2 cellular contexts compared by ENCODE assay signal in the genomic region with DNA sequence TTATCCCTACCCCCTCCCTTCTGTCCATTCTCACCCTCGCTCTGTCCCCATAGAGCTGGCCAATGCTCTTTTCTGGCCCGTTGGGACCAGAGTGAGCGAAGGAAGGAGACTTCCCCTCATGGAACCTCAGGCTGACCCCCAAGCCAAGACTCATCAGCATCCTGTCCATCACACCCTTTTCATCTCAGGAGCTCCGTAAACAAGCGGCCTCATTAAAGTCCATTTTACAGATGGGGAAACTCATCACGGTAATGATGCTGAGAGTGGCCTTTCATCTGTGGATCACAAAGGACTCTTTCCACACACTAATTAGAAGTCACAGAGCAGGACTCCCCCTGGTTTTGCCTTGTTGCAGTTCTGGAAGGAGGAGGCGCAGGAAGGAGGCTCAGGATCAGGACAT.
TF ChIP-seq lines count a peak whose summit lies in the region.

No MANE protein-coding gene starts in this region.

TF ChIP-seq in GM23338, 12 proteins besides CTCF, POLR2A, EP300 and RAD21:
- TF ChIP-seq, protein P1, sequence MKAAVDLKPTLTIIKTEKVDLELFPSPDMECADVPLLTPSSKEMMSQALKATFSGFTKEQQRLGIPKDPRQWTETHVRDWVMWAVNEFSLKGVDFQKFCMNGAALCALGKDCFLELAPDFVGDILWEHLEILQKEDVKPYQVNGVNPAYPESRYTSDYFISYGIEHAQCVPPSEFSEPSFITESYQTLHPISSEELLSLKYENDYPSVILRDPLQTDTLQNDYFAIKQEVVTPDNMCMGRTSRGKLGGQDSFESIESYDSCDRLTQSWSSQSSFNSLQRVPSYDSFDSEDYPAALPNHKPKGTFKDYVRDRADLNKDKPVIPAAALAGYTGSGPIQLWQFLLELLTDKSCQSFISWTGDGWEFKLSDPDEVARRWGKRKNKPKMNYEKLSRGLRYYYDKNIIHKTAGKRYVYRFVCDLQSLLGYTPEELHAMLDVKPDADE (IDR thresholded peaks at IDR 0.05), result no peak
- no peak for TF ChIP-seq NANOG (IDR thresholded peaks at IDR 0.05; ENCODE audit: borderline replicate concordance)
- no peak for TF ChIP-seq JUNB (IDR thresholded peaks at IDR 0.05; ENCODE audit: unreplicated experiment)
- no peak for TF ChIP-seq ZNF331 (CRISPR knock-in tag; IDR thresholded peaks at IDR 0.05; ENCODE audit: low read depth)
- TF ChIP-seq, protein P2, sequence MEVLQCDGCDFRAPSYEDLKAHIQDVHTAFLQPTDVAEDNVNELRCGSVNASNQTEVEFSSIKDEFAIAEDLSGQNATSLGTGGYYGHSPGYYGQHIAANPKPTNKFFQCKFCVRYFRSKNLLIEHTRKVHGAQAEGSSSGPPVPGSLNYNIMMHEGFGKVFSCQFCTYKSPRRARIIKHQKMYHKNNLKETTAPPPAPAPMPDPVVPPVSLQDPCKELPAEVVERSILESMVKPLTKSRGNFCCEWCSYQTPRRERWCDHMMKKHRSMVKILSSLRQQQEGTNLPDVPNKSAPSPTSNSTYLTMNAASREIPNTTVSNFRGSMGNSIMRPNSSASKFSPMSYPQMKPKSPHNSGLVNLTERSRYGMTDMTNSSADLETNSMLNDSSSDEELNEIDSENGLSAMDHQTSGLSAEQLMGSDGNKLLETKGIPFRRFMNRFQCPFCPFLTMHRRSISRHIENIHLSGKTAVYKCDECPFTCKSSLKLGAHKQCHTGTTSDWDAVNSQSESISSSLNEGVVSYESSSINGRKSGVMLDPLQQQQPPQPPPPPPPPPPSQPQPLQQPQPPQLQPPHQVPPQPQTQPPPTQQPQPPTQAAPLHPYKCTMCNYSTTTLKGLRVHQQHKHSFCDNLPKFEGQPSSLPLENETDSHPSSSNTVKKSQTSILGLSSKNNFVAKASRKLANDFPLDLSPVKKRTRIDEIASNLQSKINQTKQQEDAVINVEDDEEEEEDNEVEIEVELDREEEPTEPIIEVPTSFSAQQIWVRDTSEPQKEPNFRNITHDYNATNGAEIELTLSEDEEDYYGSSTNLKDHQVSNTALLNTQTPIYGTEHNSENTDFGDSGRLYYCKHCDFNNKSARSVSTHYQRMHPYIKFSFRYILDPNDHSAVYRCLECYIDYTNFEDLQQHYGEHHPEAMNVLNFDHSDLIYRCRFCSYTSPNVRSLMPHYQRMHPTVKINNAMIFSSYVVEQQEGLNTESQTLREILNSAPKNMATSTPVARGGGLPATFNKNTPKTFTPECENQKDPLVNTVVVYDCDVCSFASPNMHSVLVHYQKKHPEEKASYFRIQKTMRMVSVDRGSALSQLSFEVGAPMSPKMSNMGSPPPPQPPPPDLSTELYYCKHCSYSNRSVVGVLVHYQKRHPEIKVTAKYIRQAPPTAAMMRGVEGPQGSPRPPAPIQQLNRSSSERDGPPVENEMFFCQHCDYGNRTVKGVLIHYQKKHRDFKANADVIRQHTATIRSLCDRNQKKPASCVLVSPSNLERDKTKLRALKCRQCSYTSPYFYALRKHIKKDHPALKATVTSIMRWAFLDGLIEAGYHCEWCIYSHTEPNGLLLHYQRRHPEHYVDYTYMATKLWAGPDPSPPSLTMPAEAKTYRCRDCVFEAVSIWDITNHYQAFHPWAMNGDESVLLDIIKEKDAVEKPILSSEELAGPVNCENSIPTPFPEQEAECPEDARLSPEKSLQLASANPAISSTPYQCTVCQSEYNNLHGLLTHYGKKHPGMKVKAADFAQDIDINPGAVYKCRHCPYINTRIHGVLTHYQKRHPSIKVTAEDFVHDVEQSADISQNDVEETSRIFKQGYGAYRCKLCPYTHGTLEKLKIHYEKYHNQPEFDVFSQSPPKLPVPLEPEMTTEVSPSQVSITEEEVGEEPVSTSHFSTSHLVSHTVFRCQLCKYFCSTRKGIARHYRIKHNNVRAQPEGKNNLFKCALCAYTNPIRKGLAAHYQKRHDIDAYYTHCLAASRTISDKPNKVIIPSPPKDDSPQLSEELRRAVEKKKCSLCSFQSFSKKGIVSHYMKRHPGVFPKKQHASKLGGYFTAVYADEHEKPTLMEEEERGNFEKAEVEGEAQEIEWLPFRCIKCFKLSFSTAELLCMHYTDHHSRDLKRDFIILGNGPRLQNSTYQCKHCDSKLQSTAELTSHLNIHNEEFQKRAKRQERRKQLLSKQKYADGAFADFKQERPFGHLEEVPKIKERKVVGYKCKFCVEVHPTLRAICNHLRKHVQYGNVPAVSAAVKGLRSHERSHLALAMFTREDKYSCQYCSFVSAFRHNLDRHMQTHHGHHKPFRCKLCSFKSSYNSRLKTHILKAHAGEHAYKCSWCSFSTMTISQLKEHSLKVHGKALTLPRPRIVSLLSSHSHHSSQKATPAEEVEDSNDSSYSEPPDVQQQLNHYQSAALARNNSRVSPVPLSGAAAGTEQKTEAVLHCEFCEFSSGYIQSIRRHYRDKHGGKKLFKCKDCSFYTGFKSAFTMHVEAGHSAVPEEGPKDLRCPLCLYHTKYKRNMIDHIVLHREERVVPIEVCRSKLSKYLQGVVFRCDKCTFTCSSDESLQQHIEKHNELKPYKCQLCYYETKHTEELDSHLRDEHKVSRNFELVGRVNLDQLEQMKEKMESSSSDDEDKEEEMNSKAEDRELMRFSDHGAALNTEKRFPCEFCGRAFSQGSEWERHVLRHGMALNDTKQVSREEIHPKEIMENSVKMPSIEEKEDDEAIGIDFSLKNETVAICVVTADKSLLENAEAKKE (CRISPR knock-in tag; IDR thresholded peaks at IDR 0.05), result no peak
- TF ChIP-seq, protein P3, sequence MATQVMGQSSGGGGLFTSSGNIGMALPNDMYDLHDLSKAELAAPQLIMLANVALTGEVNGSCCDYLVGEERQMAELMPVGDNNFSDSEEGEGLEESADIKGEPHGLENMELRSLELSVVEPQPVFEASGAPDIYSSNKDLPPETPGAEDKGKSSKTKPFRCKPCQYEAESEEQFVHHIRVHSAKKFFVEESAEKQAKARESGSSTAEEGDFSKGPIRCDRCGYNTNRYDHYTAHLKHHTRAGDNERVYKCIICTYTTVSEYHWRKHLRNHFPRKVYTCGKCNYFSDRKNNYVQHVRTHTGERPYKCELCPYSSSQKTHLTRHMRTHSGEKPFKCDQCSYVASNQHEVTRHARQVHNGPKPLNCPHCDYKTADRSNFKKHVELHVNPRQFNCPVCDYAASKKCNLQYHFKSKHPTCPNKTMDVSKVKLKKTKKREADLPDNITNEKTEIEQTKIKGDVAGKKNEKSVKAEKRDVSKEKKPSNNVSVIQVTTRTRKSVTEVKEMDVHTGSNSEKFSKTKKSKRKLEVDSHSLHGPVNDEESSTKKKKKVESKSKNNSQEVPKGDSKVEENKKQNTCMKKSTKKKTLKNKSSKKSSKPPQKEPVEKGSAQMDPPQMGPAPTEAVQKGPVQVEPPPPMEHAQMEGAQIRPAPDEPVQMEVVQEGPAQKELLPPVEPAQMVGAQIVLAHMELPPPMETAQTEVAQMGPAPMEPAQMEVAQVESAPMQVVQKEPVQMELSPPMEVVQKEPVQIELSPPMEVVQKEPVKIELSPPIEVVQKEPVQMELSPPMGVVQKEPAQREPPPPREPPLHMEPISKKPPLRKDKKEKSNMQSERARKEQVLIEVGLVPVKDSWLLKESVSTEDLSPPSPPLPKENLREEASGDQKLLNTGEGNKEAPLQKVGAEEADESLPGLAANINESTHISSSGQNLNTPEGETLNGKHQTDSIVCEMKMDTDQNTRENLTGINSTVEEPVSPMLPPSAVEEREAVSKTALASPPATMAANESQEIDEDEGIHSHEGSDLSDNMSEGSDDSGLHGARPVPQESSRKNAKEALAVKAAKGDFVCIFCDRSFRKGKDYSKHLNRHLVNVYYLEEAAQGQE (IDR thresholded peaks at IDR 0.05; ENCODE audit: unreplicated experiment), result no peak
- TF ChIP-seq POLR2AphosphoS5 (IDR thresholded peaks at IDR 0.05; ENCODE audit: low read depth), result no peak
- no peak for TF ChIP-seq ZNF114 (CRISPR knock-in tag; IDR thresholded peaks at IDR 0.05)
- no peak for TF ChIP-seq STAT1 (IDR thresholded peaks at IDR 0.05; ENCODE audit: unreplicated experiment)

TF ChIP-seq in H1, 55 proteins besides CTCF, POLR2A, EP300 and RAD21:
- TF ChIP-seq SIN3A (conservative IDR thresholded peaks at IDR 0.05 in 1 of 2, IDR thresholded peaks at IDR 0.05 in 1 of 2; ENCODE audit: low read depth in 1 of 2, low read length in 2 of 2) (no peak), ZNF274 (IDR thresholded peaks at IDR 0.05; ENCODE audit: borderline replicate concordance, extremely low read depth, low read length) (no peak), YY1 (IDR thresholded peaks at IDR 0.05; ENCODE audit: low read depth, low read length) (no peak), KDM5A (IDR thresholded peaks at IDR 0.05; ENCODE audit: low read length) (no peak), HDAC6 (IDR thresholded peaks at IDR 0.05; ENCODE audit: low read depth, low read length) (no peak), RFX5 (IDR thresholded peaks at IDR 0.05; ENCODE audit: borderline replicate concordance, low read depth, low read length) (no peak), CEBPB (IDR thresholded peaks at IDR 0.05; ENCODE audit: low read depth, low read length) (no peak), NANOG (IDR thresholded peaks at IDR 0.05; ENCODE audit: insufficient read depth, low read depth, low read length, poor library complexity, severe bottlenecking) (no peak), PHF8 (conservative IDR thresholded peaks at IDR 0.05; ENCODE audit: low read depth, low read length) (no peak), CHD2 (IDR thresholded peaks at IDR 0.05; ENCODE audit: low read length) (no peak), RNF2 (IDR thresholded peaks at IDR 0.05; ENCODE audit: borderline replicate concordance, low read depth, low read length, missing control alignments, poor library complexity, severe bottlenecking) (no peak), JUND (IDR thresholded peaks at IDR 0.05; ENCODE audit: low read length) (no peak), RBBP5 (IDR thresholded peaks at IDR 0.05; ENCODE audit: borderline replicate concordance, low read depth, low read length) (no peak), ASH2L (IDR thresholded peaks at IDR 0.05; ENCODE audit: low read length) (no peak), CBX8 (IDR thresholded peaks at IDR 0.05; ENCODE audit: borderline replicate concordance, low read depth, low read length) (no peak), NRF1 (IDR thresholded peaks at IDR 0.05; ENCODE audit: low read depth, low read length) (no peak), EZH2 (IDR thresholded peaks at IDR 0.05; ENCODE audit: low read depth, low read length, severe bottlenecking) (no peak), GABPA (IDR thresholded peaks at IDR 0.05; ENCODE audit: borderline replicate concordance, insufficient read depth, low read length) (no peak)
- TF ChIP-seq, protein P4, sequence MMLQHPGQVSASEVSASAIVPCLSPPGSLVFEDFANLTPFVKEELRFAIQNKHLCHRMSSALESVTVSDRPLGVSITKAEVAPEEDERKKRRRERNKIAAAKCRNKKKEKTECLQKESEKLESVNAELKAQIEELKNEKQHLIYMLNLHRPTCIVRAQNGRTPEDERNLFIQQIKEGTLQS (IDR thresholded peaks at IDR 0.05; ENCODE audit: insufficient read depth, low read depth, low read length), result no peak
